9 cellular contexts compared by ENCODE assay signal in the genomic region with DNA sequence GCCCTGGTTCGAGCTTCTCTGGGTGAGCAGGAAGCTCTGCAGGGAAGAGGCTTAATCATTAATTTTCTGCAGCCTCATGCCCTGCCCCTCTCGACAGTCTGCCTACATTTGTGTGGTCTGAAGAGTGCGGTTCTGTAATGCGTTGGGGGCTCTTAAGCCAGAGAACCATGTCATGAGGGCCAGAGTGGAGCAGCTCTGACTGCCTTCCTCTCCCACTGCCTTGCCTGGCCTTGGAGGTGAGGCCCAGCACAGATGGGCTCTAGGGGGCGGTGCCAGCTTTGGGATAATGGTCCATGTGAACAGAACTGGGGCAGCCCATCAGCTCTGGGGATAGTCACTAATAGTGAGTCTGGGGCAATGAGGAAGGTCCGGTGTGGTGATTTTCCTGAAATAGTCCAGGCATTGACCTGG. TPM values are rescaled to one million over a fixed set of nuclear protein-coding genes. Genes with fewer than 3 reads are reported as not detected.
DNase-seq lines count a peak whose midpoint lies in the region; ATAC-seq and TF ChIP-seq lines count a peak whose summit lies in the region.
"Had no signal": no experiment of that assay in that cellular context is flagged by ENCODE, and none has a peak within 500 bp of the region (broad histone marks: within the 10 kb centered on the region; RNA-seq: fewer than 3 reads in every experiment).

No MANE protein-coding gene starts in this region.

- peaks cover 16% of the 10 kb centered on the region for H3K4me1 ChIP-seq in Caco-2
- H3K4me1 ChIP-seq in mesendoderm (ENCODE audit: control insufficient read depth, low read depth, low read length) = no peaks in the 10 kb centered on the region

- peak; percentile 33 to 63 for TF ChIP-seq CTCF in Caco-2 (IDR thresholded peaks at IDR 0.05; ENCODE audit: insufficient read depth in 1 of 2, low read depth in 1 of 2, low read length in 1 of 2, severe bottlenecking in 1 of 2, unreplicated experiment in 1 of 2)

- no peak overlapping the region for H2BK120ac ChIP-seq in mesendoderm (ENCODE audit: low read depth, low read length)

- no peak overlapping the region for H3K27ac Mint-ChIP-seq in Caco-2 (ENCODE audit: unreplicated experiment)
- H3K27ac Mint-ChIP-seq in activated T-helper 2 cell treated with anti-CD3 and anti-CD28 coated beads, Interferon-gamma antibody, Interleukin-2, Interleukin-4, amounts not matched to agents 10 μg/mL and 5 μg/mL and 100 μg/mL, durations not matched to agents 14 hours and 24 hours and 36 hours = no peak overlapping the region

- ATAC-seq in HG03442 (IDR thresholded peaks at IDR 0.05; ENCODE audit: unreplicated experiment) = no peak
- no peak for ATAC-seq in HG03175 (IDR thresholded peaks at IDR 0.05; ENCODE audit: unreplicated experiment)
- no peak for ATAC-seq in GM18858 (IDR thresholded peaks at IDR 0.05; ENCODE audit: unreplicated experiment)

- peak; percentile 58 to 67 for DNase-seq in Caco-2
- DNase-seq in H7 = peak; percentile 73
- DNase-seq in activated T-helper 2 cell treated with anti-CD3 and anti-CD28 coated beads, Interferon-gamma antibody, Interleukin-2, Interleukin-4, amounts not matched to agents 10 μg/mL and 5 μg/mL and 100 μg/mL, durations not matched to agents 14 hours and 24 hours and 36 hours (ENCODE audit: low spot score) = no peak
- peak; percentile 73 for DNase-seq in mesendoderm
- DNase-seq in NCI-H1105 treated with DMSO at 0.1 percent for 48 hours (lab: John Stamatoyannopoulos, UW) = no peak
- DNase-seq: MV-4-11 had no signal

- POLR2A ChIA-PET in Caco-2 (lab: Charles Lee) = no interaction called here

- peaks cover 8% of the 10 kb centered on the region for H3K36me3 Mint-ChIP-seq in Caco-2 (ENCODE audit: insufficient read depth, unreplicated experiment)
- no peaks in the 10 kb centered on the region for H3K36me3 Mint-ChIP-seq in activated T-helper 2 cell treated with anti-CD3 and anti-CD28 coated beads, Interferon-gamma antibody, Interleukin-2, Interleukin-4, amounts not matched to agents 10 μg/mL and 5 μg/mL and 100 μg/mL, durations not matched to agents 14 hours and 24 hours and 36 hours (ENCODE audit: low read depth)

- H3K4ac ChIP-seq in mesendoderm (ENCODE audit: low read depth, low read length) = no peak overlapping the region

- WGBS in mesendoderm (ENCODE audit: extremely low coverage, insufficient coverage, low lambda C conversion rate) = no CpG with 5 or more reads among the region's 6 CpGs

- no peak overlapping the region for H3K56ac ChIP-seq in mesendoderm (ENCODE audit: low read length)

- H2AK5ac ChIP-seq in mesendoderm (ENCODE audit: low read length) = no peak overlapping the region

- H3K27me3 Mint-ChIP-seq in Caco-2 (ENCODE audit: insufficient read depth, unreplicated experiment) = peaks cover 22% of the 10 kb centered on the region
- H3K27me3 Mint-ChIP-seq in activated T-helper 2 cell treated with anti-CD3 and anti-CD28 coated beads, Interferon-gamma antibody, Interleukin-2, Interleukin-4, amounts not matched to agents 10 μg/mL and 5 μg/mL and 100 μg/mL, durations not matched to agents 14 hours and 24 hours and 36 hours (ENCODE audit: low read depth) = peaks cover 61% of the 10 kb centered on the region

- H4K8ac ChIP-seq in mesendoderm (ENCODE audit: low read depth, low read length) = no peak overlapping the region

- no peaks in the 10 kb centered on the region for H3K36me3 ChIP-seq in Caco-2 (ENCODE audit: control insufficient read depth, insufficient read depth, low read length)
- no peaks in the 10 kb centered on the region for H3K36me3 ChIP-seq in H7 (replicated peaks; ENCODE audit: control insufficient read depth, insufficient read depth, low read length)
- no peaks in the 10 kb centered on the region for H3K36me3 ChIP-seq in mesendoderm (ENCODE audit: control insufficient read depth, insufficient read depth, low read length)

- H3K27ac ChIP-seq in mesendoderm (ENCODE audit: low read depth, low read length) = no peak overlapping the region

- no peak overlapping the region for H3K9ac ChIP-seq in mesendoderm (ENCODE audit: low read length)

- H3K9me3 Mint-ChIP-seq in Caco-2 (ENCODE audit: unreplicated experiment) = no peaks in the 10 kb centered on the region
- H3K9me3 Mint-ChIP-seq in activated T-helper 2 cell treated with anti-CD3 and anti-CD28 coated beads, Interferon-gamma antibody, Interleukin-2, Interleukin-4, amounts not matched to agents 10 μg/mL and 5 μg/mL and 100 μg/mL, durations not matched to agents 14 hours and 24 hours and 36 hours = no peaks in the 10 kb centered on the region

- intact Hi-C loops in Caco-2 (cut with micrococcal nuclease; ENCODE audit: unreplicated experiment) = loop anchor here (10.0 kb wide), 1 partner anchor 388 kb away; no protein-coding TSS in a partner anchor
- intact Hi-C loops in activated T-helper 2 cell treated with anti-CD3 and anti-CD28 coated beads, Interferon-gamma antibody, Interleukin-2, Interleukin-4, amounts not matched to agents 10 μg/mL and 5 μg/mL and 100 μg/mL, durations not matched to agents 14 hours and 24 hours and 36 hours (cut with micrococcal nuclease) = loop anchor here (10.0 kb wide), 4 partner anchors 338 to 488 kb away; no protein-coding TSS in a partner anchor

- CTCF ChIA-PET in Caco-2 (lab: Charles Lee) = interaction anchor here (0.8 to 1.2 kb wide), 4 partner anchors 12 to 162 kb away, joined by 3 to 5 read pairs (median 4); no protein-coding TSS in a partner anchor

- H3K79me1 ChIP-seq in mesendoderm (ENCODE audit: low read length) = no peaks in the 10 kb centered on the region

- no peak overlapping the region for H2BK15ac ChIP-seq in mesendoderm (replicated peaks; ENCODE audit: low read depth)

- H2BK5ac ChIP-seq in mesendoderm (ENCODE audit: low read length) = no peak overlapping the region

- no TSS peak for BruUV-seq in Caco-2 (replicated peaks; lab: Mats Ljungman, UMichigan)

- H3K4me1 Mint-ChIP-seq in Caco-2 (ENCODE audit: low read depth, unreplicated experiment) = peaks cover 15% of the 10 kb centered on the region
- peaks cover 23% of the 10 kb centered on the region for H3K4me1 Mint-ChIP-seq in activated T-helper 2 cell treated with anti-CD3 and anti-CD28 coated beads, Interferon-gamma antibody, Interleukin-2, Interleukin-4, amounts not matched to agents 10 μg/mL and 5 μg/mL and 100 μg/mL, durations not matched to agents 14 hours and 24 hours and 36 hours (ENCODE audit: low read depth)

- H4K5ac ChIP-seq in mesendoderm (ENCODE audit: low read length) = no peak overlapping the region

- no peak overlapping the region for H3K4me3 Mint-ChIP-seq in Caco-2 (ENCODE audit: unreplicated experiment)
- H3K4me3 Mint-ChIP-seq in activated T-helper 2 cell treated with anti-CD3 and anti-CD28 coated beads, Interferon-gamma antibody, Interleukin-2, Interleukin-4, amounts not matched to agents 10 μg/mL and 5 μg/mL and 100 μg/mL, durations not matched to agents 14 hours and 24 hours and 36 hours (ENCODE audit: low read depth) = peak overlapping the region; percentile 4

- no peak overlapping the region for H3K18ac ChIP-seq in mesendoderm (ENCODE audit: low read length)

- no peaks in the 10 kb centered on the region for H3K9me3 ChIP-seq in Caco-2

- H3K23ac ChIP-seq in mesendoderm (ENCODE audit: low read length) = no peak overlapping the region

- H3K4me3 ChIP-seq in Caco-2 (ENCODE audit: low read depth, low read length) = no peak overlapping the region
- no peak overlapping the region for H3K4me3 ChIP-seq in H7 (ENCODE audit: insufficient read depth, low read depth, low read length)
- no peak overlapping the region for H3K4me3 ChIP-seq in mesendoderm (ENCODE audit: low read length)

- no peaks in the 10 kb centered on the region for H3K79me2 ChIP-seq in mesendoderm (ENCODE audit: control insufficient read depth, insufficient read depth, low read length)

- no peak overlapping the region for H3K4me2 ChIP-seq in mesendoderm (ENCODE audit: low read length)

- H3K27me3 ChIP-seq in Caco-2 (replicated peaks; ENCODE audit: control insufficient read depth, insufficient read depth, low read length) (peaks cover 3% of the 10 kb centered on the region; the same call in 1 of the 2 replicates), H7 (ENCODE audit: control insufficient read depth, insufficient read depth, low read length) (peaks cover 53% of the 10 kb centered on the region), mesendoderm (ENCODE audit: insufficient read depth, low read length, poor library complexity) (peaks cover 18% of the 10 kb centered on the region)

RNA-seq across cellular contexts. Expression of a gene that starts 5.7 kb away (rescaled TPM):
- 1.0 and 1.1 TPM in 2 replicates for total RNA-seq in Caco-2 (2022)
- total RNA-seq in H7 (2014; rRNA removed; shearing (Covaris generic)) = 0.42 and 0.85 TPM in 2 replicates
- 0.39 and 0.60 TPM in 2 replicates for total RNA-seq in activated T-helper 2 cell treated with anti-CD3 and anti-CD28 coated beads, Interferon-gamma antibody, Interleukin-2, Interleukin-4, amounts not matched to agents 10 μg/mL and 5 μg/mL and 100 μg/mL, durations not matched to agents 14 hours and 24 hours and 36 hours
- polyA plus RNA-seq in mesendoderm (2013, experiment 1 of 2) = 0.06 TPM
- 0.03 TPM for polyA plus RNA-seq in mesendoderm (2013, experiment 2 of 2)

Comparison
In these comparisons a context has a peak if more than half of its experiments do, and no peak if none do; other contexts are left out.
1. DNase-seq: peak in Caco-2 (2 of 2), H7 (single experiment) and mesendoderm (single experiment); none in activated T-helper 2 cell treated with anti-CD3 and anti-CD28 coated beads, Interferon-gamma antibody, Interleukin-2, Interleukin-4, amounts not matched to agents 10 μg/mL and 5 μg/mL and 100 μg/mL, durations not matched to agents 14 hours and 24 hours and 36 hours (single experiment) and NCI-H1105 treated with DMSO at 0.1 percent for 48 hours (single experiment).